Comparison of ENCODE assay signal across 1 cellular context in the genomic region with DNA sequence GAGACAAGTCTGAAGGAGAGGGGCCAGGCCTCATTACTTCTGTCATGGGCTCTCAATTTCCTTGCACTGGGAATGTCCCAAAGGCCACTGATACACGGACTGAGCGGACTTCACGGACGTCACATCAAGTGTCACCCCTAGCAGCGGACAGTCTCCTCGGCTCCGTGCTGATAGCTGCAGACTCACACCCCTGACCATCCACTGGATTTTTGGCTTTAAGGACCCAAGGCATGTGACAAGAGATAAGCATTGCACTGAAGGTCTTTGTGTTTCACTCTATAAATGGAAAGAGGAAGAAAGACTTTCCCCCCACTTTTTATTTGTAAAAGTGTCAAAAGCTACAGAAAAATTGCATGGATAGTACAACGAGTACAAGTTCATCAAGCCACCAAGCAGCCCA.
TF ChIP-seq lines count a peak whose summit lies in the region.

No MANE protein-coding gene starts in this region.

TF ChIP-seq in K562, 482 proteins besides CTCF, POLR2A, EP300 and RAD21 (continued from another document and continues in another):
- TF ChIP-seq, protein P1, sequence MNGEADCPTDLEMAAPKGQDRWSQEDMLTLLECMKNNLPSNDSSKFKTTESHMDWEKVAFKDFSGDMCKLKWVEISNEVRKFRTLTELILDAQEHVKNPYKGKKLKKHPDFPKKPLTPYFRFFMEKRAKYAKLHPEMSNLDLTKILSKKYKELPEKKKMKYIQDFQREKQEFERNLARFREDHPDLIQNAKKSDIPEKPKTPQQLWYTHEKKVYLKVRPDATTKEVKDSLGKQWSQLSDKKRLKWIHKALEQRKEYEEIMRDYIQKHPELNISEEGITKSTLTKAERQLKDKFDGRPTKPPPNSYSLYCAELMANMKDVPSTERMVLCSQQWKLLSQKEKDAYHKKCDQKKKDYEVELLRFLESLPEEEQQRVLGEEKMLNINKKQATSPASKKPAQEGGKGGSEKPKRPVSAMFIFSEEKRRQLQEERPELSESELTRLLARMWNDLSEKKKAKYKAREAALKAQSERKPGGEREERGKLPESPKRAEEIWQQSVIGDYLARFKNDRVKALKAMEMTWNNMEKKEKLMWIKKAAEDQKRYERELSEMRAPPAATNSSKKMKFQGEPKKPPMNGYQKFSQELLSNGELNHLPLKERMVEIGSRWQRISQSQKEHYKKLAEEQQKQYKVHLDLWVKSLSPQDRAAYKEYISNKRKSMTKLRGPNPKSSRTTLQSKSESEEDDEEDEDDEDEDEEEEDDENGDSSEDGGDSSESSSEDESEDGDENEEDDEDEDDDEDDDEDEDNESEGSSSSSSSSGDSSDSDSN (IDR thresholded peaks at IDR 0.05; ENCODE audit: borderline replicate concordance in 1 of 2, low read depth in 2 of 2, low read length in 2 of 2), result 0 out of 4 replicates have a peak, but pooled peaks of 1 of the 2 experiments have one; percentile 19
- TF ChIP-seq ARID1B (IDR thresholded peaks at IDR 0.05) (peak; percentile 62), FOXJ2 (tag; IDR thresholded peaks at IDR 0.05) (no peak; the same call in 1 of the 2 replicates), MEIS2 (IDR thresholded peaks at IDR 0.05; ENCODE audit: partially characterized antibody) (peak; percentile 50), TEAD1 (CRISPR knock-in tag; IDR thresholded peaks at IDR 0.05) (peak; percentile 42 to 67; a peak in 2 of 4 replicates), GATA2 (CRISPR knock-in tag; IDR thresholded peaks at IDR 0.05) (peak; percentile 46; the same call in 1 of the 2 replicates), SAFB2 (IDR thresholded peaks at IDR 0.05; ENCODE audit: borderline replicate concordance, low read depth, low read length, severe bottlenecking) (no peak), ZNF133 (CRISPR knock-in tag; IDR thresholded peaks at IDR 0.05) (no peak), SMARCE1 (IDR thresholded peaks at IDR 0.05) (peak; percentile 22; the same call in 1 of the 2 replicates), EP400 (IDR thresholded peaks at IDR 0.05) (no peak), U2AF1 (optimal IDR thresholded peaks at IDR 0.05; ENCODE audit: low read depth, low read length) (no peak), KLF6 (CRISPR knock-in tag; IDR thresholded peaks at IDR 0.05; ENCODE audit: borderline replicate concordance) (no peak), NFE2 (IDR thresholded peaks at IDR 0.05; ENCODE audit: low read depth) (peak; percentile 29; the same call in 1 of the 2 replicates), CCNT2 (IDR thresholded peaks at IDR 0.05; ENCODE audit: borderline replicate concordance, extremely low read depth, insufficient read length, low read depth, low read length) (peak; percentile 40), CXXC5 (CRISPR knock-in tag; IDR thresholded peaks at IDR 0.05) (peak; percentile 60), STAG1 (CRISPR knock-in tag; IDR thresholded peaks at IDR 0.05; ENCODE audit: borderline replicate concordance) (no peak), HEY1 (CRISPR knock-in tag; IDR thresholded peaks at IDR 0.05; ENCODE audit: borderline replicate concordance) (no peak), MEF2D (tag; conservative IDR thresholded peaks at IDR 0.05; ENCODE audit: low read depth) (0 out of 2 replicates have a peak, but pooled peaks have one; percentile 37), SMC3 (conservative IDR thresholded peaks at IDR 0.05; ENCODE audit: insufficient read depth, low read depth, low read length) (no peak), BHLHE40 (IDR thresholded peaks at IDR 0.05; ENCODE audit: low read length) (peak; percentile 87), NFATC3 (IDR thresholded peaks at IDR 0.05) (no peak), ESRRA (IDR thresholded peaks at IDR 0.05; ENCODE audit: borderline replicate concordance, low read depth) (0 out of 2 replicates have a peak, but pooled peaks have one; percentile 15), ZFP1 (CRISPR knock-in tag; IDR thresholded peaks at IDR 0.05) (peak; percentile 14; the same call in 1 of the 2 replicates), BCOR (IDR thresholded peaks at IDR 0.05) (no peak), HNRNPK (IDR thresholded peaks at IDR 0.05; ENCODE audit: low read depth, low read length, poor library complexity, severe bottlenecking) (no peak), FOXA3 (CRISPR knock-in tag; conservative IDR thresholded peaks at IDR 0.05 in 1 of 2, IDR thresholded peaks at IDR 0.05 in 1 of 2) (0 out of 4 replicates have a peak, but pooled peaks of 1 of the 2 experiments have one; percentile 12), POLR2G (IDR thresholded peaks at IDR 0.05; ENCODE audit: low read depth, low read length) (no peak)
- TF ChIP-seq, protein P2, sequence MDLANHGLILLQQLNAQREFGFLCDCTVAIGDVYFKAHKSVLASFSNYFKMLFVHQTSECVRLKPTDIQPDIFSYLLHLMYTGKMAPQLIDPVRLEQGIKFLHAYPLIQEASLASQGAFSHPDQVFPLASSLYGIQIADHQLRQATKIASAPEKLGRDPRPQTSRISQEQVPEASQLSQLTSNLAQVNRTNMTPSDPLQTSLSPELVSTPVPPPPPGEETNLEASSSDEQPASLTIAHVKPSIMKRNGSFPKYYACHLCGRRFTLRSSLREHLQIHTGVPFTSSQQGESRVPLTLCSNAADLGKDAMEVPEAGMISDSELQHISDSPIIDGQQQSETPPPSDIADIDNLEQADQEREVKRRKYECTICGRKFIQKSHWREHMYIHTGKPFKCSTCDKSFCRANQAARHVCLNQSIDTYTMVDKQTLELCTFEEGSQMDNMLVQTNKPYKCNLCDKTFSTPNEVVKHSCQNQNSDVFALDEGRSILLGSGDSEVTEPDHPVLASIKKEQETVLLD (IDR thresholded peaks at IDR 0.05), result no peak
- TF ChIP-seq, protein P3, sequence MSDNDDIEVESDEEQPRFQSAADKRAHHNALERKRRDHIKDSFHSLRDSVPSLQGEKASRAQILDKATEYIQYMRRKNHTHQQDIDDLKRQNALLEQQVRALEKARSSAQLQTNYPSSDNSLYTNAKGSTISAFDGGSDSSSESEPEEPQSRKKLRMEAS (CRISPR knock-in tag; IDR thresholded peaks at IDR 0.05), result no peak
- TF ChIP-seq, protein P4, sequence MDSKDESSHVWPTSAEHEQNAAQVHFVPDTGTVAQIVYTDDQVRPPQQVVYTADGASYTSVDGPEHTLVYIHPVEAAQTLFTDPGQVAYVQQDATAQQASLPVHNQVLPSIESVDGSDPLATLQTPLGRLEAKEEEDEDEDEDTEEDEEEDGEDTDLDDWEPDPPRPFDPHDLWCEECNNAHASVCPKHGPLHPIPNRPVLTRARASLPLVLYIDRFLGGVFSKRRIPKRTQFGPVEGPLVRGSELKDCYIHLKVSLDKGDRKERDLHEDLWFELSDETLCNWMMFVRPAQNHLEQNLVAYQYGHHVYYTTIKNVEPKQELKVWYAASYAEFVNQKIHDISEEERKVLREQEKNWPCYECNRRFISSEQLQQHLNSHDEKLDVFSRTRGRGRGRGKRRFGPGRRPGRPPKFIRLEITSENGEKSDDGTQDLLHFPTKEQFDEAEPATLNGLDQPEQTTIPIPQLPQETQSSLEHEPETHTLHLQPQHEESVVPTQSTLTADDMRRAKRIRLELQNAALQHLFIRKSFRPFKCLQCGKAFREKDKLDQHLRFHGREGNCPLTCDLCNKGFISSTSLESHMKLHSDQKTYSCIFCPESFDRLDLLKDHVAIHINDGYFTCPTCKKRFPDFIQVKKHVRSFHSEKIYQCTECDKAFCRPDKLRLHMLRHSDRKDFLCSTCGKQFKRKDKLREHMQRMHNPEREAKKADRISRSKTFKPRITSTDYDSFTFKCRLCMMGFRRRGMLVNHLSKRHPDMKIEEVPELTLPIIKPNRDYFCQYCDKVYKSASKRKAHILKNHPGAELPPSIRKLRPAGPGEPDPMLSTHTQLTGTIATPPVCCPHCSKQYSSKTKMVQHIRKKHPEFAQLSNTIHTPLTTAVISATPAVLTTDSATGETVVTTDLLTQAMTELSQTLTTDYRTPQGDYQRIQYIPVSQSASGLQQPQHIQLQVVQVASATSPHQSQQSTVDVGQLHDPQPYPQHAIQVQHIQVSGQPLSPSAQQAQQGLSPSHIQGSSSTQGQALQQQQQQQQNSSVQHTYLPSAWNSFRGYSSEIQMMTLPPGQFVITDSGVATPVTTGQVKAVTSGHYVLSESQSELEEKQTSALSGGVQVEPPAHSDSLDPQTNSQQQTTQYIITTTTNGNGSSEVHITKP (IDR thresholded peaks at IDR 0.05; ENCODE audit: partially characterized antibody), result peak; percentile 65
- TF ChIP-seq, protein P5, sequence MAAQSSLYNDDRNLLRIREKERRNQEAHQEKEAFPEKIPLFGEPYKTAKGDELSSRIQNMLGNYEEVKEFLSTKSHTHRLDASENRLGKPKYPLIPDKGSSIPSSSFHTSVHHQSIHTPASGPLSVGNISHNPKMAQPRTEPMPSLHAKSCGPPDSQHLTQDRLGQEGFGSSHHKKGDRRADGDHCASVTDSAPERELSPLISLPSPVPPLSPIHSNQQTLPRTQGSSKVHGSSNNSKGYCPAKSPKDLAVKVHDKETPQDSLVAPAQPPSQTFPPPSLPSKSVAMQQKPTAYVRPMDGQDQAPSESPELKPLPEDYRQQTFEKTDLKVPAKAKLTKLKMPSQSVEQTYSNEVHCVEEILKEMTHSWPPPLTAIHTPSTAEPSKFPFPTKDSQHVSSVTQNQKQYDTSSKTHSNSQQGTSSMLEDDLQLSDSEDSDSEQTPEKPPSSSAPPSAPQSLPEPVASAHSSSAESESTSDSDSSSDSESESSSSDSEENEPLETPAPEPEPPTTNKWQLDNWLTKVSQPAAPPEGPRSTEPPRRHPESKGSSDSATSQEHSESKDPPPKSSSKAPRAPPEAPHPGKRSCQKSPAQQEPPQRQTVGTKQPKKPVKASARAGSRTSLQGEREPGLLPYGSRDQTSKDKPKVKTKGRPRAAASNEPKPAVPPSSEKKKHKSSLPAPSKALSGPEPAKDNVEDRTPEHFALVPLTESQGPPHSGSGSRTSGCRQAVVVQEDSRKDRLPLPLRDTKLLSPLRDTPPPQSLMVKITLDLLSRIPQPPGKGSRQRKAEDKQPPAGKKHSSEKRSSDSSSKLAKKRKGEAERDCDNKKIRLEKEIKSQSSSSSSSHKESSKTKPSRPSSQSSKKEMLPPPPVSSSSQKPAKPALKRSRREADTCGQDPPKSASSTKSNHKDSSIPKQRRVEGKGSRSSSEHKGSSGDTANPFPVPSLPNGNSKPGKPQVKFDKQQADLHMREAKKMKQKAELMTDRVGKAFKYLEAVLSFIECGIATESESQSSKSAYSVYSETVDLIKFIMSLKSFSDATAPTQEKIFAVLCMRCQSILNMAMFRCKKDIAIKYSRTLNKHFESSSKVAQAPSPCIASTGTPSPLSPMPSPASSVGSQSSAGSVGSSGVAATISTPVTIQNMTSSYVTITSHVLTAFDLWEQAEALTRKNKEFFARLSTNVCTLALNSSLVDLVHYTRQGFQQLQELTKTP (IDR thresholded peaks at IDR 0.05; ENCODE audit: low read depth in 1 of 2, partially characterized antibody in 2 of 2), result peak in 1 of 2 experiments; percentile 57
- TF ChIP-seq, protein P6, sequence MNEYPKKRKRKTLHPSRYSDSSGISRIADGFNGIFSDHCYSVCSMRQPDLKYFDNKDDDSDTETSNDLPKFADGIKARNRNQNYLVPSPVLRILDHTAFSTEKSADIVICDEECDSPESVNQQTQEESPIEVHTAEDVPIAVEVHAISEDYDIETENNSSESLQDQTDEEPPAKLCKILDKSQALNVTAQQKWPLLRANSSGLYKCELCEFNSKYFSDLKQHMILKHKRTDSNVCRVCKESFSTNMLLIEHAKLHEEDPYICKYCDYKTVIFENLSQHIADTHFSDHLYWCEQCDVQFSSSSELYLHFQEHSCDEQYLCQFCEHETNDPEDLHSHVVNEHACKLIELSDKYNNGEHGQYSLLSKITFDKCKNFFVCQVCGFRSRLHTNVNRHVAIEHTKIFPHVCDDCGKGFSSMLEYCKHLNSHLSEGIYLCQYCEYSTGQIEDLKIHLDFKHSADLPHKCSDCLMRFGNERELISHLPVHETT (CRISPR knock-in tag; conservative IDR thresholded peaks at IDR 0.05 in 1 of 2, IDR thresholded peaks at IDR 0.05 in 1 of 2), result 0 out of 4 replicates have a peak, but pooled peaks of 1 of the 2 experiments have one; percentile 49
- TF ChIP-seq, protein P7, sequence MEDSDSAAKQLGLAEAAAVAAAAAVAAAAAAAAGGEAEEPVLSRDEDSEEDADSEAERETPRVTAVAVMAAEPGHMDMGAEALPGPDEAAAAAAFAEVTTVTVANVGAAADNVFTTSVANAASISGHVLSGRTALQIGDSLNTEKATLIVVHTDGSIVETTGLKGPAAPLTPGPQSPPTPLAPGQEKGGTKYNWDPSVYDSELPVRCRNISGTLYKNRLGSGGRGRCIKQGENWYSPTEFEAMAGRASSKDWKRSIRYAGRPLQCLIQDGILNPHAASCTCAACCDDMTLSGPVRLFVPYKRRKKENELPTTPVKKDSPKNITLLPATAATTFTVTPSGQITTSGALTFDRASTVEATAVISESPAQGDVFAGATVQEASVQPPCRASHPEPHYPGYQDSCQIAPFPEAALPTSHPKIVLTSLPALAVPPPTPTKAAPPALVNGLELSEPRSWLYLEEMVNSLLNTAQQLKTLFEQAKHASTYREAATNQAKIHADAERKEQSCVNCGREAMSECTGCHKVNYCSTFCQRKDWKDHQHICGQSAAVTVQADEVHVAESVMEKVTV (CRISPR knock-in tag; IDR thresholded peaks at IDR 0.05), result 0 out of 2 replicates have a peak, but pooled peaks have one; percentile 12
- TF ChIP-seq, protein P8, sequence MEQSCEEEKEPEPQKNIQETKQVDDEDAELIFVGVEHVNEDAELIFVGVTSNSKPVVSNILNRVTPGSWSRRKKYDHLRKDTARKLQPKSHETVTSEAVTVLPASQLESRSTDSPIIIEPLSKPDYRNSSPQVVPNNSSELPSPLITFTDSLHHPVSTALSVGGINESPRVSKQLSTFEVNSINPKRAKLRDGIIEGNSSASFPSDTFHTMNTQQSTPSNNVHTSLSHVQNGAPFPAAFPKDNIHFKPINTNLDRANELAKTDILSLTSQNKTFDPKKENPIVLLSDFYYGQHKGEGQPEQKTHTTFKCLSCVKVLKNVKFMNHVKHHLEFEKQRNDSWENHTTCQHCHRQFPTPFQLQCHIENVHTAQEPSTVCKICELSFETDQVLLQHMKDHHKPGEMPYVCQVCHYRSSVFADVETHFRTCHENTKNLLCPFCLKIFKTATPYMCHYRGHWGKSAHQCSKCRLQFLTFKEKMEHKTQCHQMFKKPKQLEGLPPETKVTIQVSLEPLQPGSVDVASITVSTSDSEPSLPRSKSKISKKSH (CRISPR knock-in tag; IDR thresholded peaks at IDR 0.05), result no peak
- TF ChIP-seq, protein P9, sequence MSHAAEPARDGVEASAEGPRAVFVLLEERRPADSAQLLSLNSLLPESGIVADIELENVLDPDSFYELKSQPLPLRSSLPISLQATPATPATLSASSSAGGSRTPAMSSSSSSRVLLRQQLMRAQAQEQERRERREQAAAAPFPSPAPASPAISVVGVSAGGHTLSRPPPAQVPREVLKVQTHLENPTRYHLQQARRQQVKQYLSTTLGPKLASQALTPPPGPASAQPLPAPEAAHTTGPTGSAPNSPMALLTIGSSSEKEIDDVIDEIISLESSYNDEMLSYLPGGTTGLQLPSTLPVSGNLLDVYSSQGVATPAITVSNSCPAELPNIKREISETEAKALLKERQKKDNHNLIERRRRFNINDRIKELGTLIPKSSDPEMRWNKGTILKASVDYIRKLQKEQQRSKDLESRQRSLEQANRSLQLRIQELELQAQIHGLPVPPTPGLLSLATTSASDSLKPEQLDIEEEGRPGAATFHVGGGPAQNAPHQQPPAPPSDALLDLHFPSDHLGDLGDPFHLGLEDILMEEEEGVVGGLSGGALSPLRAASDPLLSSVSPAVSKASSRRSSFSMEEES (CRISPR knock-in tag; IDR thresholded peaks at IDR 0.05), result peak; percentile 58
- TF ChIP-seq, protein P10, sequence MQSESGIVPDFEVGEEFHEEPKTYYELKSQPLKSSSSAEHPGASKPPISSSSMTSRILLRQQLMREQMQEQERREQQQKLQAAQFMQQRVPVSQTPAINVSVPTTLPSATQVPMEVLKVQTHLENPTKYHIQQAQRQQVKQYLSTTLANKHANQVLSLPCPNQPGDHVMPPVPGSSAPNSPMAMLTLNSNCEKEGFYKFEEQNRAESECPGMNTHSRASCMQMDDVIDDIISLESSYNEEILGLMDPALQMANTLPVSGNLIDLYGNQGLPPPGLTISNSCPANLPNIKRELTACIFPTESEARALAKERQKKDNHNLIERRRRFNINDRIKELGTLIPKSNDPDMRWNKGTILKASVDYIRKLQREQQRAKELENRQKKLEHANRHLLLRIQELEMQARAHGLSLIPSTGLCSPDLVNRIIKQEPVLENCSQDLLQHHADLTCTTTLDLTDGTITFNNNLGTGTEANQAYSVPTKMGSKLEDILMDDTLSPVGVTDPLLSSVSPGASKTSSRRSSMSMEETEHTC (IDR thresholded peaks at IDR 0.05), result peak; percentile 80; the same call in 1 of the 2 replicates
